Comparison of ENCODE assay signal across 16 cellular contexts in genomic region chr10:24484771-24485170, GRCh38.
DNase-seq lines count a peak whose midpoint lies in the region; ATAC-seq and TF ChIP-seq lines count a peak whose summit lies in the region.
"Had no signal": no experiment of that assay in that cellular context is flagged by ENCODE, and none has a peak within 500 bp of the region (broad histone marks: within the 10 kb centered on the region; RNA-seq: fewer than 3 reads in every experiment).

No MANE protein-coding gene starts in this region.

- peak overlapping the region; percentile 63 for H3K27ac ChIP-seq in PC-9
- H3K27ac ChIP-seq in colonic mucosa, result peak overlapping the region; percentile 91
- H3K27ac ChIP-seq in liver (ENCODE audit: low read depth in 1 of 2, low read length in 2 of 2), result no peak overlapping the region
- H3K27ac ChIP-seq in stomach, result peak overlapping the region; percentile 8 to 86 (median 68)

- peaks cover 24% of the 10 kb centered on the region; the same call in 1 of the 2 replicates for H3F3A ChIP-seq in PC-9 (ENCODE audit: insufficient read depth, low read depth)

- no peak overlapping the region for H2AFZ ChIP-seq in PC-9

- peaks cover 25% of the 10 kb centered on the region; the same call in 1 of the 2 replicates for H3K79me2 ChIP-seq in PC-9 (ENCODE audit: low read depth)

- H3K9me3 ChIP-seq in PC-9 (ENCODE audit: insufficient read depth, low read depth) (no peaks in the 10 kb centered on the region), colonic mucosa (no peaks in the 10 kb centered on the region), liver (ENCODE audit: control insufficient read depth in 4 of 4, low read length in 3 of 4) (no peaks in the 10 kb centered on the region), stomach (no peaks in the 10 kb centered on the region)

- H3K36me3 ChIP-seq in PC-9 (ENCODE audit: low read depth), result no peaks in the 10 kb centered on the region
- no peaks in the 10 kb centered on the region for H3K36me3 ChIP-seq in colonic mucosa
- H3K36me3 ChIP-seq in liver (ENCODE audit: control insufficient read depth in 4 of 4, insufficient read depth in 3 of 4, low read depth in 1 of 4, low read length in 3 of 4), result peaks cover 1 to 17% (median 10%) of the 10 kb centered on the region in 4 donors
- H3K36me3 ChIP-seq in stomach, result peaks cover 0 to 21% (median 9%) of the 10 kb centered on the region in 4 donors

- H3K9ac ChIP-seq in colonic mucosa (ENCODE audit: low read depth in 2 of 2, low read length in 2 of 2), result peak overlapping the region in 1 of 2 donors; percentile 64
- H3K9ac ChIP-seq in liver (ENCODE audit: low read depth in 1 of 2, low read length in 2 of 2), result no peak overlapping the region

- H3K9me2 ChIP-seq in PC-9 (ENCODE audit: insufficient read depth), result no peaks in the 10 kb centered on the region

- peaks cover 40% of the 10 kb centered on the region for H3K4me1 ChIP-seq in PC-9 (replicated peaks; ENCODE audit: insufficient read depth)
- H3K4me1 ChIP-seq in colonic mucosa, result peaks cover 11% of the 10 kb centered on the region
- H3K4me1 ChIP-seq in liver (ENCODE audit: control insufficient read depth in 4 of 4, insufficient read depth in 4 of 4, low read length in 3 of 4), result peaks cover 0 to 13% (median 2%) of the 10 kb centered on the region in 4 donors
- peaks cover 0 to 45% (median 14%) of the 10 kb centered on the region in 4 donors for H3K4me1 ChIP-seq in stomach

- no peak for TF ChIP-seq EP300 in stomach (IDR thresholded peaks at IDR 0.05)

- TSS peak; percentile 9 for BruUV-seq in PC-9 (replicated peaks; lab: Mats Ljungman, UMichigan)

- POLR2A ChIA-PET in PC-9 (lab: Charles Lee; ENCODE audit: unreplicated experiment), result interaction anchor here (0.6 kb wide), 1 partner anchor 291 kb away, joined by 14 read pairs; no protein-coding TSS in a partner anchor
- POLR2A ChIA-PET in HEK293T (lab: Yijun Ruan, JAX), result no interaction called here

- TF ChIP-seq CTCF in PC-9 (conservative IDR thresholded peaks at IDR 0.05) (no peak), colonic mucosa (IDR thresholded peaks at IDR 0.05) (no peak), liver (IDR thresholded peaks at IDR 0.05; ENCODE audit: low read depth, low read length, missing input control) (no peak), stomach (IDR thresholded peaks at IDR 0.05) (no peak)

- H3K27me3 ChIP-seq in PC-9 (ENCODE audit: insufficient read depth, low read depth), result no peaks in the 10 kb centered on the region
- no peaks in the 10 kb centered on the region for H3K27me3 ChIP-seq in colonic mucosa
- H3K27me3 ChIP-seq in liver (ENCODE audit: control insufficient read depth in 4 of 4, insufficient read depth in 4 of 4, low read length in 3 of 4), result no peaks in the 10 kb centered on the region
- H3K27me3 ChIP-seq in stomach, result no peaks in the 10 kb centered on the region

- 82% methylated on average over 3 of the region's 3 CpGs for WGBS in liver
- 66 to 81% (median 70%) methylated on average over 3 of the region's 3 CpGs for WGBS in stomach, 5 donors

- intact Hi-C loops in PC-9 (cut with micrococcal nuclease; ENCODE audit: unreplicated experiment), result no loop called here
- intact Hi-C loops in colonic mucosa (cut with DNase I), result no loop called here
- intact Hi-C loops in stomach (cut with DNase I; ENCODE audit: low total_unique reads), result no loop called here

- DNase-seq in PC-9 (no peak), colonic mucosa (no peak), stomach (no peak), RKO (ENCODE audit: low spot score) (no peak), HEK293T (ENCODE audit: extremely low spot score) (no peak), DMS 273 (lab: John Stamatoyannopoulos, UW; ENCODE audit: unreplicated experiment) (no peak)
- DNase-seq: C1 segment of cervical spinal cord, glutamatergic neuron, KBM-7, MM.1S, natural killer cell, NCI-H1436, NCI-H446 treated with DMSO at 0.1 percent for 48 hours had no signal

- H3K4me2 ChIP-seq in PC-9, result 0 out of 2 replicates have a peak overlapping the region, but pooled peaks have one; percentile 28

- CTCF ChIA-PET in PC-9 (lab: Charles Lee) (interaction anchor here (0.7 kb wide), 1 partner anchor 1065 kb away, joined by 9 read pairs; no protein-coding TSS in a partner anchor), HEK293T (lab: Yijun Ruan, JAX) (no interaction called here)

- no peak for ATAC-seq in HG03520 (IDR thresholded peaks at IDR 0.05; ENCODE audit: unreplicated experiment)
- ATAC-seq: GM12878, natural killer cell had no signal

- H3K4me3 ChIP-seq in PC-9 (no peak overlapping the region), colonic mucosa (no peak overlapping the region), liver (ENCODE audit: low read depth in 1 of 3, low read length in 3 of 3) (no peak overlapping the region), stomach (no peak overlapping the region)
- H3K4me3 ChIP-seq: GM12878 had no signal

- H4K20me1 ChIP-seq in PC-9 (ENCODE audit: insufficient read depth), result no peaks in the 10 kb centered on the region; the same call in 1 of the 2 replicates

- TF ChIP-seq POLR2A in stomach (IDR thresholded peaks at IDR 0.05), result no peak

- TF ChIP-seq RAD21 in liver (IDR thresholded peaks at IDR 0.05), result no peak

TF ChIP-seq in liver, 16 proteins besides CTCF, POLR2A, EP300 and RAD21:
- TF ChIP-seq MAX (IDR thresholded peaks at IDR 0.05), result peak; percentile 20
- TF ChIP-seq ATF3 (IDR thresholded peaks at IDR 0.05), result no peak
- no peak for TF ChIP-seq SP1 (IDR thresholded peaks at IDR 0.05)
- peak in 1 of 2 donors; percentile 2 for TF ChIP-seq HNF4A (conservative IDR thresholded peaks at IDR 0.05)

TF ChIP-seq in HEK293T, 16 proteins besides CTCF, POLR2A, EP300 and RAD21:
- TF ChIP-seq LEF1 (IDR thresholded peaks at IDR 0.05; ENCODE audit: borderline replicate concordance) (no peak), ARNT (IDR thresholded peaks at IDR 0.05) (no peak), NFRKB (IDR thresholded peaks at IDR 0.05) (no peak), BHLHE40 (IDR thresholded peaks at IDR 0.05; ENCODE audit: borderline replicate concordance) (no peak), FOXA1 (IDR thresholded peaks at IDR 0.05) (no peak), TARDBP (IDR thresholded peaks at IDR 0.05) (no peak), L3MBTL2 (conservative IDR thresholded peaks at IDR 0.05) (no peak), FOXK2 (IDR thresholded peaks at IDR 0.05) (no peak), SP1 (IDR thresholded peaks at IDR 0.05) (no peak), HDGF (IDR thresholded peaks at IDR 0.05; ENCODE audit: borderline replicate concordance) (no peak)

Comparison
In these comparisons a context has a peak if more than half of its experiments do, and no peak if none do; other contexts are left out.
1. H3K27ac ChIP-seq: peak in PC-9 (single experiment), colonic mucosa (single experiment) and stomach (5 of 5); none in liver (0 of 2).